In the genomic region with DNA sequence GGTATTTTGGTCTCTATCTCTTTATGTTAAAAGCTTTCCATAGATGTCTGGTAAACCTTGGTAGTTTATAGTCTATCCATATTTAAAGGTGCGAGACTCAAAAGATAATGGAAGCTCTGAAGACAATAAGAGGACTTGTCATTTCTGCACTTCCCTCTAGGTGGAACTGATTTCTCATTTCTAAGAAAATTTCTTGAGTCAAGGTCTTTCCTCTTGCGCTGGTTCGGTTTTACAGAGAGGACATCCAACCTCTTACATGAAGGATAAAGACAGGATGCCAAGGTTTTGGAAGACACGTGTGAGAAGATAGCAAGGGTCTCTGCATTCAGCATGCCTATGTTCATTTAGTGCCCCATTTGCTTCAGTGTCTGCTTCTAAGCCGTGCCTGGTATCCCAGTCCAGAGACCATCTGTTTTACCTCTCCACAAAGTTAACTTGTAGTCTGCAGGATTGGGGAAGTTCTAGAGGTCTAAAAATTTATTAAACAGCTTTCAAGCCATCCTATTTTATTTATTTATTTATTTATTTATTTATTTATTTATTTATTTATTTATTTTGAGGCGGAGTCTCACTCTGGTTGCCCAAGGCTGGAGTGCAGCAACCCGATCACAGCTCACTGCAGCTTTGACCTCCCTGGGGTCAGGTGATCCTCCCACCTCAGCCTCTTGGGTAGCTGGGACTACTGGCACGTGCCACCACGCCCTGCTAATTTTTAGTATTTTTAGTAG, we compare ENCODE assay signal across 1 cellular context.
TF ChIP-seq lines count a peak whose summit lies in the region.

No MANE protein-coding gene starts in this region.

TF ChIP-seq in HepG2, 621 proteins besides CTCF, POLR2A, EP300 and RAD21:
- peak; percentile 45 for TF ChIP-seq STAG1 (CRISPR knock-in tag; IDR thresholded peaks at IDR 0.05)
- TF ChIP-seq ADNP (CRISPR knock-in tag; IDR thresholded peaks at IDR 0.05): no peak
- TF ChIP-seq, protein P1, sequence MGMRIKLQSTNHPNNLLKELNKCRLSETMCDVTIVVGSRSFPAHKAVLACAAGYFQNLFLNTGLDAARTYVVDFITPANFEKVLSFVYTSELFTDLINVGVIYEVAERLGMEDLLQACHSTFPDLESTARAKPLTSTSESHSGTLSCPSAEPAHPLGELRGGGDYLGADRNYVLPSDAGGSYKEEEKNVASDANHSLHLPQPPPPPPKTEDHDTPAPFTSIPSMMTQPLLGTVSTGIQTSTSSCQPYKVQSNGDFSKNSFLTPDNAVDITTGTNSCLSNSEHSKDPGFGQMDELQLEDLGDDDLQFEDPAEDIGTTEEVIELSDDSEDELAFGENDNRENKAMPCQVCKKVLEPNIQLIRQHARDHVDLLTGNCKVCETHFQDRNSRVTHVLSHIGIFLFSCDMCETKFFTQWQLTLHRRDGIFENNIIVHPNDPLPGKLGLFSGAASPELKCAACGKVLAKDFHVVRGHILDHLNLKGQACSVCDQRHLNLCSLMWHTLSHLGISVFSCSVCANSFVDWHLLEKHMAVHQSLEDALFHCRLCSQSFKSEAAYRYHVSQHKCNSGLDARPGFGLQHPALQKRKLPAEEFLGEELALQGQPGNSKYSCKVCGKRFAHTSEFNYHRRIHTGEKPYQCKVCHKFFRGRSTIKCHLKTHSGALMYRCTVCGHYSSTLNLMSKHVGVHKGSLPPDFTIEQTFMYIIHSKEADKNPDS (CRISPR knock-in tag; IDR thresholded peaks at IDR 0.05): no peak
